ENCODE assay signal across 8 cellular contexts in genomic region chr6:153129873-153130514, GRCh38. TPM values are rescaled to one million over a fixed set of nuclear protein-coding genes. Genes with fewer than 3 reads are reported as not detected.
DNase-seq lines count a peak whose midpoint lies in the region; ATAC-seq and TF ChIP-seq lines count a peak whose summit lies in the region.

No MANE protein-coding gene starts in this region.

- no peak overlapping the region; the same call in 1 of the 2 replicates for H3K9ac ChIP-seq in HUES48 (ENCODE audit: low read depth, low read length)
- H3K9ac ChIP-seq in subcutaneous abdominal adipose tissue (ENCODE audit: low read length in 5 of 5): peak overlapping the region in 3 of 5 donors; percentile 26 to 66 (median 37)

- DNase-seq in Calu3 (no peak), breast epithelium (ENCODE audit: low spot score in 2 of 2) (no peak), kidney epithelial cell (ENCODE audit: low read depth) (no peak)
- DNase-seq in stimulated activated CD4-positive, alpha-beta T cell treated with anti-CD3 and anti-CD28 coated beads, Interleukin-1b, Interleukin-23, amount 100 ng/mL, for 48 hours: no peak
- DNase-seq in stimulated activated CD8-positive, alpha-beta memory T cell treated with anti-CD3 and anti-CD28 coated beads, Interleukin-4, amount 100 ng/mL, for 48 hours: no peak

- no peak overlapping the region for H3K27ac ChIP-seq in HUES48 (ENCODE audit: low read depth, low read length)
- no peak overlapping the region for H3K27ac ChIP-seq in breast epithelium
- H3K27ac ChIP-seq in subcutaneous abdominal adipose tissue (ENCODE audit: low read depth, low read length): no peak overlapping the region

- H3K9me3 ChIP-seq in HUES48 (ENCODE audit: control insufficient read depth, insufficient read depth, low read length) (no peaks in the 10 kb centered on the region), breast epithelium (peaks cover 0 to 4% of the 10 kb centered on the region in 2 donors), subcutaneous abdominal adipose tissue (ENCODE audit: control insufficient read depth in 5 of 5, low read length in 5 of 5) (no peaks in the 10 kb centered on the region)

- peaks cover 8% of the 10 kb centered on the region for H3K4me1 Mint-ChIP-seq in Calu3 (ENCODE audit: low read depth, unreplicated experiment)

- intact Hi-C loops in Calu3 (cut with micrococcal nuclease; ENCODE audit: unreplicated experiment): no loop called here
- intact Hi-C loops in breast epithelium (cut with DNase I; ENCODE audit: low total_unique reads): no loop called here

- H3K4me1 ChIP-seq in HUES48 (ENCODE audit: control insufficient read depth, insufficient read depth, low read length) (peaks cover 15% of the 10 kb centered on the region), breast epithelium (no peaks in the 10 kb centered on the region), subcutaneous abdominal adipose tissue (ENCODE audit: control insufficient read depth in 5 of 5, insufficient read depth in 5 of 5, low read length in 5 of 5) (peaks cover 0 to 27% (median 24%) of the 10 kb centered on the region in 5 donors)

- no peak for TF ChIP-seq POLR2A in breast epithelium (IDR thresholded peaks at IDR 0.05)

- peaks cover 15% of the 10 kb centered on the region for H3K36me3 Mint-ChIP-seq in Calu3 (ENCODE audit: insufficient read depth, unreplicated experiment)

- no peaks in the 10 kb centered on the region for H3K27me3 Mint-ChIP-seq in Calu3 (ENCODE audit: unreplicated experiment)

- no peak overlapping the region for H3K27ac Mint-ChIP-seq in Calu3 (ENCODE audit: unreplicated experiment)

- peak overlapping the region; percentile 87 for H3K4me3 ChIP-seq in HUES48 (ENCODE audit: low read depth, low read length)
- H3K4me3 ChIP-seq in breast epithelium: peak overlapping the region; percentile 50 to 71 (median 57)
- peak overlapping the region; percentile 88 for H3K4me3 ChIP-seq in kidney epithelial cell (ENCODE audit: low read depth, low read length)
- peak overlapping the region; percentile 70 to 90 (median 72) for H3K4me3 ChIP-seq in subcutaneous abdominal adipose tissue (ENCODE audit: low read depth in 1 of 5, low read length in 5 of 5)

- ATAC-seq in HG02759 (IDR thresholded peaks at IDR 0.05; ENCODE audit: unreplicated experiment): no peak

- CTCF ChIA-PET in Calu3 (lab: Charles Lee): no interaction called here

- BruUV-seq in Calu3 (replicated peaks; lab: Mats Ljungman, UMichigan): no TSS peak

- TF ChIP-seq CTCF in Calu3 (IDR thresholded peaks at IDR 0.05; ENCODE audit: unreplicated experiment) (no peak), breast epithelium (IDR thresholded peaks at IDR 0.05) (no peak), kidney epithelial cell (IDR thresholded peaks at IDR 0.05; ENCODE audit: insufficient read depth, low read length, poor library complexity, severe bottlenecking) (no peak)

- H3K36me3 ChIP-seq in HUES48 (ENCODE audit: control insufficient read depth, insufficient read depth, low read length): no peaks in the 10 kb centered on the region
- H3K36me3 ChIP-seq in breast epithelium: no peaks in the 10 kb centered on the region
- H3K36me3 ChIP-seq in kidney epithelial cell (ENCODE audit: control insufficient read depth, insufficient read depth, low read length): no peaks in the 10 kb centered on the region
- no peaks in the 10 kb centered on the region for H3K36me3 ChIP-seq in subcutaneous abdominal adipose tissue (ENCODE audit: control insufficient read depth in 5 of 5, insufficient read depth in 5 of 5, low read length in 5 of 5)

- H3K9me3 Mint-ChIP-seq in Calu3 (ENCODE audit: low read depth, unreplicated experiment): peaks cover 3% of the 10 kb centered on the region

- H3K27me3 ChIP-seq in HUES48 (ENCODE audit: control insufficient read depth, insufficient read depth, low read length): peaks cover 31% of the 10 kb centered on the region
- peaks cover 0 to 14% of the 10 kb centered on the region in 2 donors for H3K27me3 ChIP-seq in breast epithelium
- H3K27me3 ChIP-seq in kidney epithelial cell (ENCODE audit: control insufficient read depth, insufficient read depth, low read length): no peaks in the 10 kb centered on the region
- H3K27me3 ChIP-seq in subcutaneous abdominal adipose tissue (ENCODE audit: control insufficient read depth in 5 of 5, insufficient read depth in 4 of 5, low read length in 5 of 5): peaks cover 0 to 11% (median 11%) of the 10 kb centered on the region in 5 donors

- H3K4me3 Mint-ChIP-seq in Calu3 (ENCODE audit: low read depth, unreplicated experiment): peak overlapping the region; percentile 77

RNA-seq across cellular contexts. Expression of gene RGS17, which starts 1.1 kb away (rescaled TPM):
- total RNA-seq in Calu3 (2022) (0.64 and 0.78 TPM in 2 replicates), breast epithelium (1 to 10 TPM in 1 of 3 donors, under 1 TPM in 2; 0.29 to 1.8 (median 0.66) TPM), kidney epithelial cell (11.2 and 14.1 TPM in 2 replicates)
